ENCODE assay signal across 8 cellular contexts in the genomic region with DNA sequence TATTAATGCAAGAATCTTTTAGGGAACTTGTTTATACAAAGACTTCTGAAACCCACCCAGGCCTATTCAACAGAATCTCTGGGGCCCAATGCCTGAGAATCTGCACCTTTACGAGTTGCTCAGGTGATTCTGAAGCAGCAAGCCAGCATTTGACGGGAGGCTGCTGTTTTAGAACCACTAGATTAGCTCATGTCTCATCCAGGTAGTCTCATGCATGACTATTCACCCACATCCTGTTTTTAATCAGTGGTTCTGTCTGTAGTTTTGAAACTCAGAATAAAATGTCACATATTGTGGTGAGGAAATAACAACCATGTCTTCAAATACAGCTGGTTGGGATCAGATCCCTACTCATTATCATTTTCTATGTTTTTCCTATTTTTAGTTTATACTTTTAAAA. TPM values are rescaled to one million over a fixed set of nuclear protein-coding genes. Genes with fewer than 3 reads are reported as not detected.
DNase-seq lines count a peak whose midpoint lies in the region; ATAC-seq lines count a peak whose summit lies in the region.

No MANE protein-coding gene starts in this region.

- peak overlapping the region; percentile 88 for H3K27ac Mint-ChIP-seq in activated CD4-positive, alpha-beta T cell treated with anti-CD3 and anti-CD28 coated beads, Interleukin-2, amount 10 ng/mL, durations not matched to agents 24 days and 14 days

- peaks cover 60% of the 10 kb centered on the region for H3K36me3 Mint-ChIP-seq in activated CD4-positive, alpha-beta T cell treated with anti-CD3 and anti-CD28 coated beads, Interleukin-2, amount 10 ng/mL, durations not matched to agents 24 days and 14 days (ENCODE audit: low read depth)

- peak; percentile 98 for ATAC-seq in HG03342 (IDR thresholded peaks at IDR 0.05; ENCODE audit: unreplicated experiment)

- peaks cover 53% of the 10 kb centered on the region for H3K4me1 Mint-ChIP-seq in activated CD4-positive, alpha-beta T cell treated with anti-CD3 and anti-CD28 coated beads, Interleukin-2, amount 10 ng/mL, durations not matched to agents 24 days and 14 days

- H3K9me3 Mint-ChIP-seq in activated CD4-positive, alpha-beta T cell treated with anti-CD3 and anti-CD28 coated beads, Interleukin-2, amount 10 ng/mL, durations not matched to agents 24 days and 14 days, result peaks cover 22% of the 10 kb centered on the region

- no peaks in the 10 kb centered on the region for H3K27me3 Mint-ChIP-seq in activated CD4-positive, alpha-beta T cell treated with anti-CD3 and anti-CD28 coated beads, Interleukin-2, amount 10 ng/mL, durations not matched to agents 24 days and 14 days

- DNase-seq in activated gamma-delta T cell treated with Interleukin-2 at 50 U/mL for 16 hours, result peak; percentile 69
- no peak for DNase-seq in activated gamma-delta T cell (lab: John Stamatoyannopoulos, UW)
- DNase-seq in activated CD4-positive, alpha-beta T cell treated with anti-CD3 and anti-CD28 coated beads, Interleukin-2, amount 10 ng/mL, durations not matched to agents 24 days and 14 days, result peak; percentile 91
- peak; percentile 1 for DNase-seq in iris pigment epithelial cell (ENCODE audit: low read depth)
- no peak for DNase-seq in dedifferentiated amniotic fluid mesenchymal stem cell (ENCODE audit: extremely low spot score)
- DNase-seq in dermis blood vessel endothelial cell, result no peak
- no peak for DNase-seq in NCI-H345 treated with DMSO at 0.1 percent for 48 hours (lab: John Stamatoyannopoulos, UW; ENCODE audit: unreplicated experiment)

- peak overlapping the region; percentile 71 for H3K4me3 Mint-ChIP-seq in activated CD4-positive, alpha-beta T cell treated with anti-CD3 and anti-CD28 coated beads, Interleukin-2, amount 10 ng/mL, durations not matched to agents 24 days and 14 days

- intact Hi-C loops in activated CD4-positive, alpha-beta T cell treated with anti-CD3 and anti-CD28 coated beads, Interleukin-2, amount 10 ng/mL, durations not matched to agents 24 days and 14 days (cut with micrococcal nuclease), result loop anchor here (1.0 to 5.0 kb wide), 4 partner anchors 9 to 144 kb away; a partner anchor contains a TSS

RNA-seq across cellular contexts. Expression of a gene that starts 39.5 kb away (rescaled TPM):
- 320 and 321 TPM in 2 replicates for total RNA-seq in activated CD4-positive, alpha-beta T cell treated with anti-CD3 and anti-CD28 coated beads, Interleukin-2, amount 10 ng/mL, durations not matched to agents 24 days and 14 days
- total RNA-seq in dermis blood vessel endothelial cell, result 0.14 TPM in 1 of 2 replicates, not detected in the other

Comparison
In these comparisons a context has a peak if more than half of its experiments do, and no peak if none do; other contexts are left out.
1. DNase-seq: peak in activated gamma-delta T cell treated with Interleukin-2 at 50 U/mL for 16 hours (single experiment), activated CD4-positive, alpha-beta T cell treated with anti-CD3 and anti-CD28 coated beads, Interleukin-2, amount 10 ng/mL, durations not matched to agents 24 days and 14 days (single experiment) and iris pigment epithelial cell (single experiment); none in activated gamma-delta T cell (single experiment), dedifferentiated amniotic fluid mesenchymal stem cell (single experiment), dermis blood vessel endothelial cell (single experiment) and NCI-H345 treated with DMSO at 0.1 percent for 48 hours (single experiment).
2. RNA of a gene that starts 39.5 kb away (total RNA-seq): 320 to 321 TPM in activated CD4-positive, alpha-beta T cell treated with anti-CD3 and anti-CD28 coated beads, Interleukin-2, amount 10 ng/mL, durations not matched to agents 24 days and 14 days; 0.14 TPM in dermis blood vessel endothelial cell; every median in the first group is over 100 times any median in the second.